8 cellular contexts compared by ENCODE assay signal in genomic region chrX:48957827-48958634, GRCh38. TPM values are rescaled to one million over a fixed set of nuclear protein-coding genes. Genes with fewer than 3 reads are reported as not detected.
DNase-seq lines count a peak whose midpoint lies in the region; ATAC-seq, FAIRE-seq and TF ChIP-seq lines count a peak whose summit lies in the region.

No MANE protein-coding gene starts in this region.

- H2AFZ ChIP-seq in trophoblast cell (ENCODE audit: insufficient read depth, low read length, poor library complexity): peak overlapping the region; percentile 86

- H2BK120ac ChIP-seq in trophoblast cell (ENCODE audit: insufficient read depth, low read length, poor library complexity): peak overlapping the region; percentile 71

- in situ Hi-C loops in transverse colon (cut with MboI; ENCODE audit: low pct_ligation_motif_present in 1 of 4, low pct_unique_long_range_greater_than_20kb in 1 of 4, low sequenced_read_pairs in 3 of 4): no loop called here

- WGBS in adipose tissue, 3 donors: 0 to 36% (median 0%) methylated on average over 57 to 66 of the region's 66 CpGs
- no CpG with 5 or more reads among the region's 66 CpGs for WGBS in trophoblast cell (ENCODE audit: extremely low coverage, insufficient coverage, insufficient read length)
- 53% methylated on average over 66 of the region's 66 CpGs; no CpG with 5 or more reads in 1 of the 2 donors for WGBS in transverse colon (ENCODE audit: low coverage in 1 of 2), 2 donors

- no peaks in the 10 kb centered on the region for H3K27me3 ChIP-seq in trophoblast cell (ENCODE audit: insufficient read depth, low read length)
- no peaks in the 10 kb centered on the region for H3K27me3 ChIP-seq in transverse colon

- peak; percentile 98 for FAIRE-seq in GM12892 (lab: Jason Lieb, UNC)

- peak overlapping the region; percentile 72 for H3K4me2 ChIP-seq in trophoblast cell (ENCODE audit: low read length)

- H3K79me2 ChIP-seq in trophoblast cell (ENCODE audit: control insufficient read depth, insufficient read depth, low read length, poor library complexity): peaks cover 7% of the 10 kb centered on the region

- H2BK12ac ChIP-seq in trophoblast cell (ENCODE audit: low read length): no peak overlapping the region

- peak overlapping the region; percentile 90 for H2BK5ac ChIP-seq in trophoblast cell (ENCODE audit: low read depth, low read length, poor library complexity)

- peak overlapping the region; percentile 96 for H4K8ac ChIP-seq in trophoblast cell (ENCODE audit: low read depth, low read length)

- TF ChIP-seq EP300 in transverse colon (IDR thresholded peaks at IDR 0.05; ENCODE audit: low read depth): no peak

- H3K4ac ChIP-seq in trophoblast cell (ENCODE audit: low read depth, low read length): peak overlapping the region; percentile 77

- H4K12ac ChIP-seq in trophoblast cell (ENCODE audit: low read depth, low read length): peak overlapping the region; percentile 70

- no peak; the same call in 1 of the 2 replicates for TF ChIP-seq POLR2A in GM12892 (IDR thresholded peaks at IDR 0.05; ENCODE audit: low read depth, low read length)
- TF ChIP-seq POLR2A in transverse colon (IDR thresholded peaks at IDR 0.05): peak; percentile 84

- H3K36me3 ChIP-seq in trophoblast cell (ENCODE audit: control insufficient read depth in 1 of 2, insufficient read depth in 2 of 2, low read length in 2 of 2): peaks cover 5 to 20% of the 10 kb centered on the region in 2 experiments
- no peaks in the 10 kb centered on the region for H3K36me3 ChIP-seq in transverse colon

- H3K23ac ChIP-seq in trophoblast cell (ENCODE audit: low read length): no peak overlapping the region

- no peak overlapping the region for H2AK5ac ChIP-seq in trophoblast cell (ENCODE audit: low read length)

- peak; percentile 83 for DNase-seq in GM12892 (ENCODE audit: insufficient read length)
- DNase-seq in NCI-H1436 (lab: John Stamatoyannopoulos, UW): peak; percentile 90
- DNase-seq in SW480 (ENCODE audit: low spot score): peak; percentile 98
- peak; percentile 97 for DNase-seq in cardiac septum (ENCODE audit: low spot score)
- peak; percentile 93 to 95 for DNase-seq in trophoblast cell
- peak; percentile 95 for DNase-seq in transverse colon

- H3K27ac ChIP-seq in adipose tissue (ENCODE audit: low read depth, low read length) (peak overlapping the region; percentile 41), trophoblast cell (ENCODE audit: low read depth, low read length) (peak overlapping the region; percentile 98), transverse colon (peak overlapping the region; percentile 90 to 95 (median 94))

- H3K9ac ChIP-seq in trophoblast cell (ENCODE audit: low read length): peak overlapping the region; percentile 88

- H3K4me3 ChIP-seq in trophoblast cell (ENCODE audit: low read depth, low read length) (peak overlapping the region; percentile 93), transverse colon (peak overlapping the region; percentile 34 to 73 (median 56))

- peaks cover 0 to 8% of the 10 kb centered on the region in 2 experiments for H3K4me1 ChIP-seq in trophoblast cell (ENCODE audit: control insufficient read depth in 1 of 2, insufficient read depth in 2 of 2, low read length in 2 of 2)
- H3K4me1 ChIP-seq in transverse colon: peaks cover 0 to 37% (median 15%) of the 10 kb centered on the region in 4 donors

- no peak for TF ChIP-seq CTCF in transverse colon (IDR thresholded peaks at IDR 0.05)

- H3K9me3 ChIP-seq in trophoblast cell (ENCODE audit: insufficient read depth, low read depth, low read length) (no peaks in the 10 kb centered on the region), transverse colon (no peaks in the 10 kb centered on the region)

- peak overlapping the region; percentile 88 for H4K91ac ChIP-seq in trophoblast cell (ENCODE audit: low read depth, low read length)

- H3K14ac ChIP-seq in trophoblast cell (ENCODE audit: low read length): peak overlapping the region; percentile 83

- peak; percentile 68 for ATAC-seq in HG02840 (IDR thresholded peaks at IDR 0.05; ENCODE audit: low FRiP score, unreplicated experiment)

- peaks cover 11% of the 10 kb centered on the region for H3K79me1 ChIP-seq in trophoblast cell (ENCODE audit: low read length)

- intact Hi-C loops in cardiac septum (cut with DNase I): loop anchor here (5.0 kb wide), 2 partner anchors 41 to 84 kb away; partner anchors contain the start of genes PIM2 and TFE3
- intact Hi-C loops in transverse colon (cut with DNase I; ENCODE audit: low total_unique reads): no loop called here

- H3K18ac ChIP-seq in trophoblast cell (ENCODE audit: low read length): peak overlapping the region; percentile 88

RNA-seq across cellular contexts. Expression of gene OTUD5, which starts 0.6 kb away (rescaled TPM):
- 34.2 TPM for polyA plus RNA-seq in GM12892 (2012; ENCODE audit: missing spikeins)
- 10 to 100 TPM; 17.6 to 37.9 (median 31.4) TPM for polyA plus RNA-seq in adipose tissue
- total RNA-seq in cardiac septum (29.1 TPM), transverse colon (10 to 100 TPM; 39.4 to 96.9 (median 40.6) TPM)
- 56.7 and 57.3 TPM in 2 replicates for polyA plus RNA-seq in trophoblast cell (2013)

RNA-seq across cellular contexts. Expression of gene KCND1, which starts 13.6 kb away (rescaled TPM):
- 0.68 TPM for polyA plus RNA-seq in GM12892 (2012; ENCODE audit: missing spikeins)
- 1 to 10 TPM in 2 of 3 donors, under 1 TPM in 1; 0.46 to 4.7 (median 1.0) TPM for polyA plus RNA-seq in adipose tissue
- total RNA-seq in cardiac septum (0.27 TPM), transverse colon (under 1 TPM in 2 of 4 donors, not detected in 2; 0.95 to 0.96 TPM)
- 1.5 and 1.9 TPM in 2 replicates for polyA plus RNA-seq in trophoblast cell (2013)

RNA-seq across cellular contexts. Expression of gene PIM2, which starts 39.2 kb away (rescaled TPM):
- 175 TPM for polyA plus RNA-seq in GM12892 (2012; ENCODE audit: missing spikeins)
- polyA plus RNA-seq in adipose tissue: 1 to 10 TPM; 2.9 to 4.8 (median 3.5) TPM
- total RNA-seq in cardiac septum (2.7 TPM), transverse colon (10 to 100 TPM in 3 of 4 donors, not detected in 1; 11.2 to 50.7 (median 20.6) TPM)
- polyA plus RNA-seq in trophoblast cell (2013): 5.0 and 5.4 TPM in 2 replicates

RNA-seq across cellular contexts. Expression of gene GRIPAP1, which starts 44.0 kb away (rescaled TPM):
- polyA plus RNA-seq in GM12892 (2012; ENCODE audit: missing spikeins): 37.8 TPM
- polyA plus RNA-seq in adipose tissue: 10 to 100 TPM; 13.8 to 25.9 (median 22.2) TPM
- total RNA-seq in cardiac septum (24.9 TPM), transverse colon (100 to 1,000 TPM in 1 of 4 donors, 10 to 100 TPM in 3; 34.8 to 102 (median 52.9) TPM)
- 13.3 and 14.0 TPM in 2 replicates for polyA plus RNA-seq in trophoblast cell (2013)

RNA-seq across cellular contexts. Expression of gene SLC35A2, which starts 46.6 kb away (rescaled TPM):
- polyA plus RNA-seq in GM12892 (2012; ENCODE audit: missing spikeins): 8.3 TPM
- polyA plus RNA-seq in adipose tissue: 10 to 100 TPM; 11.0 to 22.1 (median 15.8) TPM
- total RNA-seq in cardiac septum (13.0 TPM), transverse colon (10 to 100 TPM; 29.5 to 48.3 (median 33.8) TPM)
- 29.7 and 29.9 TPM in 2 replicates for polyA plus RNA-seq in trophoblast cell (2013)

Comparison
In these comparisons a context has a peak if more than half of its experiments do, and no peak if none do; other contexts are left out.
1. Peak in every context shown above with its lines: DNase-seq, ATAC-seq, H3K4me3 ChIP-seq and H3K27ac ChIP-seq.
2. H3K27ac ChIP-seq: peak in every context shown above with its lines; median percentile 98 in trophoblast cell; 94 in transverse colon; 41 in adipose tissue.